In the genomic region with DNA sequence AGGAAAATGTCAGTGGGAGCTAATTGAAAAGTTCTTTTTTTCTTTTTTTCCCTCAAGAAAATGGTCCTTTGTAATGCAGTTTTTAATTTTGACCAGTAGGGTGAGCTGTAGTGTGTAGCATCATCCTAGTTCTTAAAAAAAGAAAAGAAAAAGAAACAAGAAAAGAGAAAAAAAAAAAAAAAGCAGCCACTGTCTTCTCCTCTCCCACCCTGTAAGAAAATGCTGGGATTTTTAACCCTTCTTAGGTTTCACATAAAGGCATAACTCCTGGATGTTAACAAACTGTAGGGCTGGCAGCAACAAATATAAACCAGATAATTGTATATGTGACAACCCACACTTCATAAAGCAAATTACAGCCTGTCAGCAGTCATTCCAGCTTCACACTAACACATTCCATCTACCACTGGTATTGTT, we compare ENCODE assay signal across 8 cellular contexts.
DNase-seq lines count a peak whose midpoint lies in the region; ATAC-seq, FAIRE-seq and TF ChIP-seq lines count a peak whose summit lies in the region.

No MANE protein-coding gene starts in this region.

- no peaks in the 10 kb centered on the region for H3K9me3 Mint-ChIP-seq in activated B cell treated with CpG ODN at 0.5 μM for 24 hours

- H3K4me2 ChIP-seq in Karpas-422 (ENCODE audit: low read depth, low read length, poor library complexity, severe bottlenecking), result no peak overlapping the region

- H2AFZ ChIP-seq in Karpas-422 (ENCODE audit: low read length), result no peak overlapping the region

- no peaks in the 10 kb centered on the region for H3K79me2 ChIP-seq in Karpas-422 (ENCODE audit: low read length)

- no peak overlapping the region for H3K4me3 Mint-ChIP-seq in activated B cell treated with CpG ODN at 0.5 μM for 24 hours

- no peak overlapping the region for H3K4me3 ChIP-seq in Karpas-422 (ENCODE audit: low read length)

- no peak overlapping the region for H3K27ac Mint-ChIP-seq in activated B cell treated with CpG ODN at 0.5 μM for 24 hours

- POLR2A ChIA-PET in activated B cell treated with CpG ODN at 0.5 μM for 24 hours (lab: Charles Lee), result interaction anchor here (0.6 to 1.0 kb wide), 4 partner anchors 51 to 241 kb away, joined by 3 to 5 read pairs (median 3); partner anchors contain the start of gene HOXB5

- intact Hi-C loops in activated B cell treated with CpG ODN at 0.5 μM for 24 hours (cut with micrococcal nuclease), result loop anchor here (1.0 to 2.0 kb wide), 3 partner anchors 23 to 241 kb away; partner anchors contain the start of gene HOXB5

- H3K36me3 Mint-ChIP-seq in activated B cell treated with CpG ODN at 0.5 μM for 24 hours (ENCODE audit: low read depth), result peaks cover 2% of the 10 kb centered on the region

- FAIRE-seq in urothelium cell line (lab: Jason Lieb, UNC), result no peak

- H3K4me1 Mint-ChIP-seq in activated B cell treated with CpG ODN at 0.5 μM for 24 hours, result peaks cover 3% of the 10 kb centered on the region

- no peak overlapping the region for H3K9ac ChIP-seq in Karpas-422 (ENCODE audit: low read length)

- H3K27me3 Mint-ChIP-seq in activated B cell treated with CpG ODN at 0.5 μM for 24 hours, result no peaks in the 10 kb centered on the region

- peak; percentile 57 for ATAC-seq in activated B cell treated with CpG ODN at 0.5 μM for 24 hours (ENCODE audit: low read depth)
- ATAC-seq in GM21786 (IDR thresholded peaks at IDR 0.05; ENCODE audit: unreplicated experiment), result no peak
- no peak for ATAC-seq in HG03139 (IDR thresholded peaks at IDR 0.05; ENCODE audit: unreplicated experiment)

- H3K9me2 ChIP-seq in Karpas-422 (replicated peaks; ENCODE audit: insufficient read depth, low read length), result no peaks in the 10 kb centered on the region

- H3K9me3 ChIP-seq in Karpas-422 (ENCODE audit: low read length), result no peaks in the 10 kb centered on the region

- H3K4me1 ChIP-seq in Karpas-422 (ENCODE audit: low read length), result no peaks in the 10 kb centered on the region

- no peaks in the 10 kb centered on the region for H4K20me1 ChIP-seq in Karpas-422 (ENCODE audit: insufficient read depth, low read depth, low read length)

- no peaks in the 10 kb centered on the region for H3K27me3 ChIP-seq in Karpas-422 (ENCODE audit: low read length)

- CTCF ChIA-PET in activated B cell treated with CpG ODN at 0.5 μM for 24 hours (lab: Charles Lee), result interaction anchor here (0.6 to 2.7 kb wide), 26 partner anchors 11 to 1306 kb away, joined by 3 to 45 read pairs (median 4); partner anchors contain the start of gene HOXB5

- no peaks in the 10 kb centered on the region for H3K36me3 ChIP-seq in Karpas-422 (ENCODE audit: insufficient read depth, low read length)

- TF ChIP-seq CTCF in activated B cell treated with CpG ODN at 0.5 μM for 24 hours (IDR thresholded peaks at IDR 0.05), result peak; percentile 33

- no peak overlapping the region for H3K27ac ChIP-seq in Karpas-422 (ENCODE audit: low read length)

- DNase-seq in EH (ENCODE audit: low read depth) (peak; percentile 44), Karpas-422 (peak; percentile 67), activated B cell treated with CpG ODN at 0.5 μM for 24 hours (no peak), inferior parietal cortex (ENCODE audit: extremely low spot score) (peak; percentile 11), urothelium cell line (ENCODE audit: low spot score) (peak; percentile 31)
- no peak for DNase-seq in stimulated activated CD8-positive, alpha-beta memory T cell treated with anti-CD3 and anti-CD28 coated beads, Interleukin-4, amount 100 ng/mL, for 48 hours

Comparison
In these comparisons a context has a peak if more than half of its experiments do, and no peak if none do; other contexts are left out.
1. DNase-seq: peak in EH (single experiment), Karpas-422 (single experiment), inferior parietal cortex (single experiment) and urothelium cell line (single experiment); none in activated B cell treated with CpG ODN at 0.5 μM for 24 hours (single experiment) and stimulated activated CD8-positive, alpha-beta memory T cell treated with anti-CD3 and anti-CD28 coated beads, Interleukin-4, amount 100 ng/mL, for 48 hours (single experiment).